Comparison of ENCODE assay signal across 8 cellular contexts in genomic region chr14:73771848-73772705, GRCh38. TPM values are rescaled to one million over a fixed set of nuclear protein-coding genes. Genes with fewer than 3 reads are reported as not detected.
A peak's percentile ranks its signal among the peaks of the same experiment; 100 is the strongest.
DNase-seq lines count a peak whose midpoint lies in the region; ATAC-seq and TF ChIP-seq lines count a peak whose summit lies in the region.

No MANE protein-coding gene starts in this region.

- H4K5ac ChIP-seq in IMR-90 (ENCODE audit: low read depth, low read length), result no peak overlapping the region

- ATAC-seq in GM21515 (IDR thresholded peaks at IDR 0.05; ENCODE audit: unreplicated experiment), result peak; percentile 47
- peak; percentile 83 for ATAC-seq in IMR-90 (ENCODE audit: low read depth)

- peak overlapping the region; percentile 3 for H2AFZ ChIP-seq in IMR-90 (replicated peaks; ENCODE audit: low read length, poor library complexity)

- intact Hi-C loops in IMR-90 (cut with micrococcal nuclease), result loop anchor here (1.0 kb wide), 1 partner anchor 12 kb away; a partner anchor contains a TSS

- H3K23ac ChIP-seq in IMR-90 (ENCODE audit: low read depth, low read length), result no peak overlapping the region

- POLR2A ChIA-PET in IMR-90 (lab: Charles Lee; ENCODE audit: unreplicated experiment), result interaction anchor here (1.4 kb wide), 1 partner anchor 14 kb away, joined by 3 read pairs; no protein-coding TSS in a partner anchor

- dilution Hi-C loops in IMR-90 (cut with HindIII; ENCODE audit: low sequenced_read_pairs, unreplicated experiment), result no loop called here

- no peak overlapping the region for H3K9ac ChIP-seq in IMR-90 (ENCODE audit: low read depth, low read length)

- DNase-seq in G401 (ENCODE audit: low spot score), result peak; percentile 44
- peak; percentile 86 for DNase-seq in IMR-90
- DNase-seq in astrocyte of the spinal cord (ENCODE audit: low read depth, low spot score), result peak; percentile 69
- DNase-seq in kidney glomerular epithelial cell (lab: John Stamatoyannopoulos, UW), result peak; percentile 56
- peak in 2 of 3 donors; percentile 66 to 75 for DNase-seq in stimulated activated CD4-positive, alpha-beta T cell treated with anti-CD3 and anti-CD28 coated beads, TNF-alpha, amount 100 ng/mL, for 48 hours (ENCODE audit: low read depth in 3 of 3)
- no peak for DNase-seq in NCI-H774 (lab: John Stamatoyannopoulos, UW)

- no peak overlapping the region for H2BK20ac ChIP-seq in IMR-90 (ENCODE audit: low read depth, low read length)

- H3K9me3 Mint-ChIP-seq in T-helper 1 cell treated with Interleukin-12 subunit alpha and Interleukin-12 subunit beta and Interleukin-4 antibody, amounts not matched to agents 30 μg/mL and 1 μg/mL, for 36 hours, result no peaks in the 10 kb centered on the region

- H2AK9ac ChIP-seq in IMR-90 (replicated peaks; ENCODE audit: low read depth, low read length, poor library complexity), result no peak overlapping the region

- no peak overlapping the region for H2BK15ac ChIP-seq in IMR-90 (ENCODE audit: low read depth, low read length)

- 0 out of 2 replicates have a peak overlapping the region, but pooled peaks have one; percentile 9 for H3K27ac ChIP-seq in IMR-90 (ENCODE audit: insufficient read depth, low read length)

- no peak overlapping the region for H3K14ac ChIP-seq in IMR-90 (replicated peaks; ENCODE audit: low read depth, low read length)

- TF ChIP-seq POLR2A in IMR-90 (IDR thresholded peaks at IDR 0.05; ENCODE audit: low read depth, low read length), result no peak

- H3K4me3 Mint-ChIP-seq in T-helper 1 cell treated with Interleukin-12 subunit alpha and Interleukin-12 subunit beta and Interleukin-4 antibody, amounts not matched to agents 30 μg/mL and 1 μg/mL, for 36 hours, result peak overlapping the region; percentile 38

- CTCF ChIA-PET in IMR-90 (lab: Yijun Ruan, JAX), result interaction anchor here (0.6 kb wide), 1 partner anchor 48 kb away, joined by 4 read pairs; no protein-coding TSS in a partner anchor

- H3K4me3 ChIP-seq in IMR-90 (ENCODE audit: insufficient read depth, low read depth, low read length) (no peak overlapping the region), astrocyte of the spinal cord (ENCODE audit: low read depth, low read length) (no peak overlapping the region)

- no peak overlapping the region for H4K91ac ChIP-seq in IMR-90 (ENCODE audit: insufficient read depth, low read depth, low read length)

- no peaks in the 10 kb centered on the region for H3K27me3 ChIP-seq in IMR-90 (ENCODE audit: control insufficient read depth, insufficient read depth, low read length)

- no peaks in the 10 kb centered on the region for H3K27me3 Mint-ChIP-seq in T-helper 1 cell treated with Interleukin-12 subunit alpha and Interleukin-12 subunit beta and Interleukin-4 antibody, amounts not matched to agents 30 μg/mL and 1 μg/mL, for 36 hours (ENCODE audit: low read depth)

- WGBS in IMR-90 (ENCODE audit: extremely low coverage in 2 of 2, insufficient read length in 1 of 2), 2 experiments, result 7% methylated on average over 6 of the region's 7 CpGs; no CpG with 5 or more reads in 1 of the 2 experiments

- H2AK5ac ChIP-seq in IMR-90 (ENCODE audit: low read depth, low read length), result no peak overlapping the region

- H3K4ac ChIP-seq in IMR-90 (ENCODE audit: low read depth, low read length), result no peak overlapping the region

- no peaks in the 10 kb centered on the region for H3K9me3 ChIP-seq in IMR-90 (ENCODE audit: control insufficient read depth, insufficient read depth, low read length)

- no peak overlapping the region for H2BK5ac ChIP-seq in IMR-90 (ENCODE audit: low read depth, low read length, poor library complexity, severe bottlenecking)

- no peak overlapping the region for H3K56ac ChIP-seq in IMR-90 (ENCODE audit: extremely low read depth, insufficient read depth, low read length)

- BruUV-seq in IMR-90 (replicated peaks; lab: Mats Ljungman, UMichigan), result no TSS peak

- H4K20me1 ChIP-seq in IMR-90 (ENCODE audit: insufficient read depth, low read length), result peaks cover 90% of the 10 kb centered on the region

- no peaks in the 10 kb centered on the region for H3K36me3 ChIP-seq in IMR-90 (ENCODE audit: control insufficient read depth, insufficient read depth, low read length)

- no peak overlapping the region for H2BK120ac ChIP-seq in IMR-90 (ENCODE audit: low read depth, low read length)

- H3K27ac Mint-ChIP-seq in T-helper 1 cell treated with Interleukin-12 subunit alpha and Interleukin-12 subunit beta and Interleukin-4 antibody, amounts not matched to agents 30 μg/mL and 1 μg/mL, for 36 hours, result peak overlapping the region; percentile 83

- H3K9me1 ChIP-seq in IMR-90 (ENCODE audit: insufficient read depth, low read length), result peaks cover 42% of the 10 kb centered on the region

- H3K4me1 ChIP-seq in IMR-90 (ENCODE audit: control insufficient read depth, insufficient read depth, low read length), result peaks cover 23% of the 10 kb centered on the region

- peak overlapping the region; percentile 36; the same call in 1 of the 2 replicates for H3K4me2 ChIP-seq in IMR-90 (ENCODE audit: low read depth, low read length)

- H3K4me1 Mint-ChIP-seq in T-helper 1 cell treated with Interleukin-12 subunit alpha and Interleukin-12 subunit beta and Interleukin-4 antibody, amounts not matched to agents 30 μg/mL and 1 μg/mL, for 36 hours (ENCODE audit: low read depth), result peaks cover 53% of the 10 kb centered on the region

- in situ Hi-C loops in G401 (cut with HindIII; ENCODE audit: low sequenced_read_pairs) (no loop called here), IMR-90 (cut with MboI; ENCODE audit: low sequenced_read_pairs) (no loop called here), astrocyte of the spinal cord (cut with HindIII; ENCODE audit: low sequenced_read_pairs) (no loop called here)

- peaks cover 3% of the 10 kb centered on the region for H3K36me3 Mint-ChIP-seq in T-helper 1 cell treated with Interleukin-12 subunit alpha and Interleukin-12 subunit beta and Interleukin-4 antibody, amounts not matched to agents 30 μg/mL and 1 μg/mL, for 36 hours (ENCODE audit: low read depth)

- no peak for TF ChIP-seq CTCF in IMR-90 (conservative IDR thresholded peaks at IDR 0.05; ENCODE audit: low read depth, low read length)
- no peak for TF ChIP-seq CTCF in astrocyte of the spinal cord (IDR thresholded peaks at IDR 0.05; ENCODE audit: low read depth, low read length)

- no peak overlapping the region for H4K8ac ChIP-seq in IMR-90 (ENCODE audit: low read depth in 2 of 2, low read length in 2 of 2)

- no peak overlapping the region for H3K18ac ChIP-seq in IMR-90 (ENCODE audit: low read depth, low read length)

- TF ChIP-seq RAD21 in IMR-90 (IDR thresholded peaks at IDR 0.05; ENCODE audit: low read length), result no peak

- H3K79me1 ChIP-seq in IMR-90 (ENCODE audit: low read depth in 1 of 2, low read length in 2 of 2), result peaks cover 49 to 90% of the 10 kb centered on the region in 2 experiments

TF ChIP-seq in IMR-90, 13 proteins besides CTCF, POLR2A, EP300 and RAD21:
- TF ChIP-seq RFX5 (IDR thresholded peaks at IDR 0.05; ENCODE audit: low read depth, low read length), result no peak
- TF ChIP-seq MAZ (IDR thresholded peaks at IDR 0.05; ENCODE audit: borderline replicate concordance, low read depth, low read length), result peak; percentile 64; the same call in 1 of the 2 replicates
- no peak for TF ChIP-seq MXI1 (IDR thresholded peaks at IDR 0.05; ENCODE audit: borderline replicate concordance, low read depth, low read length)
- TF ChIP-seq MAFK (IDR thresholded peaks at IDR 0.05; ENCODE audit: low read depth, low read length), result 0 out of 2 replicates have a peak, but pooled peaks have one; percentile 9
- no peak for TF ChIP-seq FOS (IDR thresholded peaks at IDR 0.05; ENCODE audit: low read depth, low read length)
- no peak for TF ChIP-seq CHD1 (IDR thresholded peaks at IDR 0.05; ENCODE audit: low read depth, low read length)
- no peak for TF ChIP-seq RCOR1 (IDR thresholded peaks at IDR 0.05; ENCODE audit: insufficient replicate concordance, low read length)
- peak; percentile 98 for TF ChIP-seq BHLHE40 (IDR thresholded peaks at IDR 0.05; ENCODE audit: low read depth, low read length)
- TF ChIP-seq, protein P1, sequence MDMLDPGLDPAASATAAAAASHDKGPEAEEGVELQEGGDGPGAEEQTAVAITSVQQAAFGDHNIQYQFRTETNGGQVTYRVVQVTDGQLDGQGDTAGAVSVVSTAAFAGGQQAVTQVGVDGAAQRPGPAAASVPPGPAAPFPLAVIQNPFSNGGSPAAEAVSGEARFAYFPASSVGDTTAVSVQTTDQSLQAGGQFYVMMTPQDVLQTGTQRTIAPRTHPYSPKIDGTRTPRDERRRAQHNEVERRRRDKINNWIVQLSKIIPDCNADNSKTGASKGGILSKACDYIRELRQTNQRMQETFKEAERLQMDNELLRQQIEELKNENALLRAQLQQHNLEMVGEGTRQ (IDR thresholded peaks at IDR 0.05; ENCODE audit: low read depth, low read length), result peak; percentile 86
- TF ChIP-seq NFE2L2 (IDR thresholded peaks at IDR 0.05; ENCODE audit: low read depth, low read length), result no peak
- TF ChIP-seq SMC3 (IDR thresholded peaks at IDR 0.05; ENCODE audit: low read depth, low read length), result 0 out of 2 replicates have a peak, but pooled peaks have one; percentile 10
- TF ChIP-seq CEBPB (IDR thresholded peaks at IDR 0.05; ENCODE audit: low read depth, low read length), result peak; percentile 40; the same call in 1 of the 2 replicates
- TF ChIP-seq, protein P2, sequence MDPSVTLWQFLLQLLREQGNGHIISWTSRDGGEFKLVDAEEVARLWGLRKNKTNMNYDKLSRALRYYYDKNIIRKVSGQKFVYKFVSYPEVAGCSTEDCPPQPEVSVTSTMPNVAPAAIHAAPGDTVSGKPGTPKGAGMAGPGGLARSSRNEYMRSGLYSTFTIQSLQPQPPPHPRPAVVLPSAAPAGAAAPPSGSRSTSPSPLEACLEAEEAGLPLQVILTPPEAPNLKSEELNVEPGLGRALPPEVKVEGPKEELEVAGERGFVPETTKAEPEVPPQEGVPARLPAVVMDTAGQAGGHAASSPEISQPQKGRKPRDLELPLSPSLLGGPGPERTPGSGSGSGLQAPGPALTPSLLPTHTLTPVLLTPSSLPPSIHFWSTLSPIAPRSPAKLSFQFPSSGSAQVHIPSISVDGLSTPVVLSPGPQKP (IDR thresholded peaks at IDR 0.05; ENCODE audit: borderline replicate concordance, low read depth, low read length), result no peak
TF ChIP-seq in IMR-90: peak in this region for 6.

RNA-seq across cellular contexts. Expression of gene PNMA1, which starts 57.9 kb away (rescaled TPM):
- total RNA-seq in G401 (2014; rRNA removed; shearing (Covaris generic)), result 65.8 and 80.4 TPM in 2 replicates
- 6.5 and 7.5 TPM in 2 replicates for total RNA-seq in IMR-90 (2012; rRNA removed)
- 21.0 and 28.2 TPM in 2 replicates for polyA plus RNA-seq in IMR-90 (2012; rRNA removed)
- polyA plus RNA-seq in IMR-90 (2012; cell fraction: cytosol; rRNA removed), result 22.6 and 27.0 TPM in 2 replicates
- 13.7 and 19.3 TPM in 2 replicates for polyA plus RNA-seq in IMR-90 (2012; cell fraction: nucleus; rRNA removed; ENCODE audit: low replicate concordance)
